9 cellular contexts compared by ENCODE assay signal in genomic region chr2:176997074-176997791, GRCh38.
DNase-seq lines count a peak whose midpoint lies in the region; ATAC-seq and TF ChIP-seq lines count a peak whose summit lies in the region.
"Had no signal": no experiment of that assay in that cellular context is flagged by ENCODE, and none has a peak within 500 bp of the region (broad histone marks: within the 10 kb centered on the region; RNA-seq: fewer than 3 reads in every experiment).

No MANE protein-coding gene starts in this region.

- peaks cover 11% of the 10 kb centered on the region for H3K27me3 Mint-ChIP-seq in chondrocyte (ENCODE audit: low read depth)

- H3K4me1 Mint-ChIP-seq in chondrocyte (ENCODE audit: low read depth), result no peaks in the 10 kb centered on the region

- H3K36me3 Mint-ChIP-seq in chondrocyte (ENCODE audit: low read depth), result no peaks in the 10 kb centered on the region

- no peaks in the 10 kb centered on the region for H3K27me3 ChIP-seq in adipocyte (replicated peaks; ENCODE audit: control insufficient read depth, insufficient read depth, low read length)
- H3K27me3 ChIP-seq: cardiac muscle cell had no signal

- peak overlapping the region; percentile 8 for H3K9ac ChIP-seq in adipocyte (ENCODE audit: low read length)

- TF ChIP-seq CTCF in chondrocyte (IDR thresholded peaks at IDR 0.05), result no peak

- ATAC-seq in HG03108 (IDR thresholded peaks at IDR 0.05; ENCODE audit: unreplicated experiment), result peak; percentile 45

- H3K9me3 ChIP-seq in adipocyte (ENCODE audit: control insufficient read depth, low read length), result no peaks in the 10 kb centered on the region

- peak; percentile 15 for DNase-seq in stimulated activated CD4-positive, alpha-beta T cell treated with anti-CD3 and anti-CD28 coated beads, Interleukin-15, amount 100 ng/mL, for 48 hours (ENCODE audit: low read depth in 2 of 2)
- DNase-seq in stimulated activated CD4-positive, alpha-beta T cell treated with anti-CD3 and anti-CD28 coated beads, Interleukin-12 subunit alpha, Interleukin-12 subunit beta, amount 100 ng/mL, for 4 hours, result no peak
- peak; percentile 20 for DNase-seq in adipocyte (ENCODE audit: low read depth)
- DNase-seq in pulmonary artery endothelial cell (ENCODE audit: low read depth, low spot score), result peak; percentile 3
- no peak for DNase-seq in chondrocyte (ENCODE audit: low spot score)
- no peak for DNase-seq in midbrain (lab: John Stamatoyannopoulos, UW)
- no peak for DNase-seq in NK-92 treated with Interleukin-12 subunit alpha and Interleukin-12 subunit beta, amount 100 ng/mL, for 24 hours (lab: John Stamatoyannopoulos, UW)

- H3K9me3 Mint-ChIP-seq in chondrocyte (ENCODE audit: low read depth), result peaks cover 3% of the 10 kb centered on the region

- peaks cover 39% of the 10 kb centered on the region for H3K4me1 ChIP-seq in adipocyte (ENCODE audit: control insufficient read depth, insufficient read depth, low read length)

- H3K4me3 ChIP-seq in adipocyte (ENCODE audit: low read length), result no peak overlapping the region
- H3K4me3 ChIP-seq: cardiac muscle cell had no signal

- no peak overlapping the region for H3K27ac Mint-ChIP-seq in chondrocyte (ENCODE audit: unreplicated experiment)

- H3K4me3 Mint-ChIP-seq in chondrocyte (ENCODE audit: unreplicated experiment), result no peak overlapping the region

- no peaks in the 10 kb centered on the region for H3K36me3 ChIP-seq in adipocyte (ENCODE audit: control insufficient read depth, insufficient read depth, low read length, severe bottlenecking)
- H3K36me3 ChIP-seq: cardiac muscle cell had no signal

Comparison
In these comparisons a context has a peak if more than half of its experiments do, and no peak if none do; other contexts are left out.
1. DNase-seq: peak in stimulated activated CD4-positive, alpha-beta T cell treated with anti-CD3 and anti-CD28 coated beads, Interleukin-15, amount 100 ng/mL, for 48 hours (2 of 2), adipocyte (single experiment) and pulmonary artery endothelial cell (single experiment); none in stimulated activated CD4-positive, alpha-beta T cell treated with anti-CD3 and anti-CD28 coated beads, Interleukin-12 subunit alpha, Interleukin-12 subunit beta, amount 100 ng/mL, for 4 hours (single experiment), chondrocyte (single experiment), midbrain (single experiment) and NK-92 treated with Interleukin-12 subunit alpha and Interleukin-12 subunit beta, amount 100 ng/mL, for 24 hours (single experiment).